16 cellular contexts compared by ENCODE assay signal in genomic region chr6:22320750-22321149, GRCh38. TPM values are rescaled to one million over a fixed set of nuclear protein-coding genes. Genes with fewer than 3 reads are reported as not detected.
DNase-seq lines count a peak whose midpoint lies in the region; ATAC-seq and TF ChIP-seq lines count a peak whose summit lies in the region.
"Had no signal": no experiment of that assay in that cellular context is flagged by ENCODE, and none has a peak within 500 bp of the region (broad histone marks: within the 10 kb centered on the region; RNA-seq: fewer than 3 reads in every experiment).

No MANE protein-coding gene starts in this region.

- no peaks in the 10 kb centered on the region for H3K9me3 Mint-ChIP-seq in CD4-positive, alpha-beta T cell

- no peaks in the 10 kb centered on the region for H3K79me2 ChIP-seq in PC-3 (ENCODE audit: low read length)

- no peaks in the 10 kb centered on the region for H3F3A ChIP-seq in PC-3 (ENCODE audit: low read length, unreplicated experiment)

- TF ChIP-seq CTCF in PC-3 (conservative IDR thresholded peaks at IDR 0.05; ENCODE audit: low read depth, low read length) (no peak), epithelial cell of proximal tubule (conservative IDR thresholded peaks at IDR 0.05; ENCODE audit: low read depth, low read length) (no peak)
- no peak for TF ChIP-seq CTCF in CD4-positive, alpha-beta T cell (IDR thresholded peaks at IDR 0.05)

- no peak overlapping the region for H3K4me3 Mint-ChIP-seq in CD4-positive, alpha-beta T cell
- H3K4me3 Mint-ChIP-seq: naive B cell had no signal

- H3K9me2 ChIP-seq in PC-3 (replicated peaks; ENCODE audit: low read length) = no peaks in the 10 kb centered on the region

- no peak overlapping the region for H3K27ac ChIP-seq in PC-3 (ENCODE audit: low read length)
- no peak overlapping the region for H3K27ac ChIP-seq in CD4-positive, alpha-beta T cell (ENCODE audit: low read depth, low read length)
- H3K27ac ChIP-seq: colonic mucosa, WERI-Rb-1 had no signal

- no peak overlapping the region for H2AFZ ChIP-seq in PC-3 (ENCODE audit: low read length)

- no peaks in the 10 kb centered on the region for H3K36me3 Mint-ChIP-seq in CD4-positive, alpha-beta T cell (ENCODE audit: low read depth)
- H3K36me3 Mint-ChIP-seq: naive B cell had no signal

- no peaks in the 10 kb centered on the region for H3K4me1 Mint-ChIP-seq in CD4-positive, alpha-beta T cell (ENCODE audit: low read depth)
- H3K4me1 Mint-ChIP-seq: naive B cell had no signal

- H3K27ac Mint-ChIP-seq in CD4-positive, alpha-beta T cell = no peak overlapping the region
- H3K27ac Mint-ChIP-seq: naive B cell had no signal

- BruUV-seq in PC-3 (replicated peaks; lab: Mats Ljungman, UMichigan) = no TSS peak

- H4K20me1 ChIP-seq in PC-3 (ENCODE audit: low read length) = no peaks in the 10 kb centered on the region

- H3K27me3 ChIP-seq in PC-3 (ENCODE audit: low read length) = no peaks in the 10 kb centered on the region
- no peaks in the 10 kb centered on the region for H3K27me3 ChIP-seq in CD4-positive, alpha-beta T cell (ENCODE audit: control insufficient read depth, insufficient read depth, low read length)
- H3K27me3 ChIP-seq: colonic mucosa had no signal

- H3K36me3 ChIP-seq in PC-3 (ENCODE audit: low read depth, low read length) = no peaks in the 10 kb centered on the region
- H3K36me3 ChIP-seq: colonic mucosa, WERI-Rb-1 had no signal

- no peaks in the 10 kb centered on the region for H3K27me3 Mint-ChIP-seq in CD4-positive, alpha-beta T cell
- H3K27me3 Mint-ChIP-seq: naive B cell had no signal

- CTCF ChIA-PET in PC-3 (lab: Charles Lee) = no interaction called here
- CTCF ChIA-PET in CD4-positive, alpha-beta T cell (lab: Charles Lee) = no interaction called here

- 0 out of 2 replicates have a peak overlapping the region, but pooled peaks have one; percentile 19 for H3K4me2 ChIP-seq in PC-3 (ENCODE audit: low read length)

- peak; percentile 42 for ATAC-seq in PC-3
- no peak for ATAC-seq in HG02571 (IDR thresholded peaks at IDR 0.05; ENCODE audit: unreplicated experiment)
- no peak for ATAC-seq in HG03159 (IDR thresholded peaks at IDR 0.05; ENCODE audit: unreplicated experiment)
- ATAC-seq in CD4-positive, alpha-beta T cell (ENCODE audit: poor library complexity) = no peak

- intact Hi-C loops in PC-3 (cut with micrococcal nuclease) = no loop called here
- intact Hi-C loops in CD4-positive, alpha-beta T cell (cut with DNase I, micrococcal nuclease) = no loop called here

- no peak overlapping the region for H3K4me3 ChIP-seq in PC-3 (ENCODE audit: low read length)
- no peak overlapping the region for H3K4me3 ChIP-seq in epithelial cell of proximal tubule (ENCODE audit: low read depth, low read length)
- H3K4me3 ChIP-seq: colonic mucosa had no signal

- DNase-seq in EL (peak; percentile 91), PC-3 (peak; percentile 81), epithelial cell of proximal tubule (ENCODE audit: low read depth) (peak; percentile 89), non-pigmented ciliary epithelial cell (ENCODE audit: low read depth) (peak; percentile 94), NCI-H446 (lab: John Stamatoyannopoulos, UW) (no peak)
- no peak for DNase-seq in CD4-positive, alpha-beta T cell
- DNase-seq: Caco-2; colonic mucosa; naive B cell; NCI-H2081; RPMI8226; stimulated activated CD4-positive, alpha-beta T cell treated with anti-CD3 and anti-CD28 coated beads, Interleukin-15, amount 100 ng/mL, for 24 hours; stimulated activated naive CD4-positive, alpha-beta T cell treated with Interleukin-2 at 50 U/mL for 16 hours; WERI-Rb-1 had no signal

- H3K4me1 ChIP-seq in PC-3 (ENCODE audit: insufficient read depth, low read length) = peaks cover 8% of the 10 kb centered on the region
- H3K4me1 ChIP-seq: Caco-2, colonic mucosa had no signal

- no peak overlapping the region for H3K9ac ChIP-seq in PC-3 (ENCODE audit: low read length)

- no peaks in the 10 kb centered on the region for H3K9me3 ChIP-seq in PC-3 (ENCODE audit: low read length)
- no peaks in the 10 kb centered on the region for H3K9me3 ChIP-seq in CD4-positive, alpha-beta T cell (ENCODE audit: control insufficient read depth, low read length)
- H3K9me3 ChIP-seq: colonic mucosa had no signal

- POLR2A ChIA-PET in PC-3 (lab: Charles Lee; ENCODE audit: unreplicated experiment) = no interaction called here
- POLR2A ChIA-PET in CD4-positive, alpha-beta T cell (lab: Charles Lee) = no interaction called here

RNA-seq across cellular contexts. Expression of gene PRL, which starts 23.9 kb away (rescaled TPM):
- not detected in 2 replicates for total RNA-seq in PC-3 (2014; rRNA removed)
- not detected in 2 replicates for total RNA-seq in epithelial cell of proximal tubule
- total RNA-seq in CD4-positive, alpha-beta T cell = not detected
- total RNA-seq: Caco-2, colonic mucosa had no signal

Comparison
In these comparisons a context has a peak if more than half of its experiments do, and no peak if none do; other contexts are left out.
1. DNase-seq: peak in EL (single experiment), PC-3 (single experiment), epithelial cell of proximal tubule (single experiment) and non-pigmented ciliary epithelial cell (single experiment); none in NCI-H446 (0 of 2) and CD4-positive, alpha-beta T cell (0 of 10).